In genomic region chr16:56488035-56488434, GRCh38 we compare ENCODE assay signal across 9 cellular contexts.
"Had no signal": no experiment of that assay in that cellular context is flagged by ENCODE, and none has a peak within 500 bp of the region (broad histone marks: within the 10 kb centered on the region; RNA-seq: fewer than 3 reads in every experiment).

No MANE protein-coding gene starts in this region.

- H3K27me3 ChIP-seq: brain microvascular endothelial cell, esophagus muscularis mucosa, neural progenitor cell had no signal

- H3K4me3 ChIP-seq: esophagus muscularis mucosa, neural progenitor cell, smooth muscle cell had no signal

- H3K36me3 ChIP-seq: neural progenitor cell had no signal

- DNase-seq: activated CD4-positive, CD25-positive, alpha-beta regulatory T cell; activated naive CD4-positive, alpha-beta T cell treated with anti-CD3 and anti-CD28 coated beads, Interleukin-2, amount 10 ng/mL, durations not matched to agents 7 days and 5 days; brain microvascular endothelial cell; right cardiac atrium; T-helper 17 cell; trophoblast cell had no signal

- H3K4me1 ChIP-seq: esophagus muscularis mucosa, neural progenitor cell had no signal

- H3K27ac ChIP-seq: brain microvascular endothelial cell, esophagus muscularis mucosa, neural progenitor cell had no signal

- H3K9me3 ChIP-seq: esophagus muscularis mucosa had no signal
